In genomic region chr1:24138481-24139158, GRCh38 we compare ENCODE assay signal across 2 cellular contexts.
TF ChIP-seq lines count a peak whose summit lies in the region.

No MANE protein-coding gene starts in this region.

TF ChIP-seq in K562, 482 proteins besides CTCF, POLR2A, EP300 and RAD21:
- peak; percentile 76 for TF ChIP-seq CEBPB (tag; IDR thresholded peaks at IDR 0.05)
- TF ChIP-seq CEBPG (CRISPR knock-in tag; IDR thresholded peaks at IDR 0.05), result no peak
- TF ChIP-seq CEBPG (tag; conservative IDR thresholded peaks at IDR 0.05 in 1 of 2, IDR thresholded peaks at IDR 0.05 in 1 of 2), result peak; percentile 67 to 78
- TF ChIP-seq TEAD2 (tag; IDR thresholded peaks at IDR 0.05), result no peak
TF ChIP-seq in K562: peak in this region for 2.

TF ChIP-seq in GM12891, 5 proteins besides CTCF, POLR2A, EP300 and RAD21:
- TF ChIP-seq TAF1 (IDR thresholded peaks at IDR 0.05; ENCODE audit: low read depth, low read length), result no peak
- no peak for TF ChIP-seq POLR2AphosphoS5 (IDR thresholded peaks at IDR 0.05; ENCODE audit: low read depth, low read length)
- no peak for TF ChIP-seq SPI1 (IDR thresholded peaks at IDR 0.05; ENCODE audit: low read depth, low read length)
- no peak for TF ChIP-seq PAX5 (IDR thresholded peaks at IDR 0.05; ENCODE audit: insufficient read depth, low read length, severe bottlenecking)
- no peak for TF ChIP-seq POU2F2 (IDR thresholded peaks at IDR 0.05; ENCODE audit: low read depth, low read length)
